ENCODE assay signal across 12 cellular contexts in genomic region chr2:38038682-38039081, GRCh38. TPM values are rescaled to one million over a fixed set of nuclear protein-coding genes. Genes with fewer than 3 reads are reported as not detected.
A peak's percentile ranks its signal among the peaks of the same experiment; 100 is the strongest.
DNase-seq lines count a peak whose midpoint lies in the region; ATAC-seq, FAIRE-seq and TF ChIP-seq lines count a peak whose summit lies in the region.
"Had no signal": no experiment of that assay in that cellular context is flagged by ENCODE, and none has a peak within 500 bp of the region (broad histone marks: within the 10 kb centered on the region; RNA-seq: fewer than 3 reads in every experiment).

No MANE protein-coding gene starts in this region.

- H3K9ac ChIP-seq in kidney (ENCODE audit: low read length in 2 of 2), result no peak overlapping the region

- CTCF ChIA-PET in activated CD8-positive, alpha-beta T cell treated with anti-CD3 and anti-CD28 coated beads for 36 hours (lab: Charles Lee), result interaction anchor here (0.8 to 1.5 kb wide), 3 partner anchors 8 to 236 kb away, joined by 3 read pairs; no protein-coding TSS in a partner anchor
- CTCF ChIA-PET in activated CD8-positive, alpha-beta T cell treated with anti-CD3 and anti-CD28 coated beads, Interleukin-2, amount 10 ng/mL, durations not matched to agents 7 days and 5 days (lab: Charles Lee), result interaction anchor here (0.6 kb wide), 1 partner anchor 38 kb away, joined by 3 read pairs; the partner anchor contains the start of gene CYP1B1

- H3K9me3 ChIP-seq in kidney (ENCODE audit: control insufficient read depth in 1 of 2, low read length in 2 of 2) (no peaks in the 10 kb centered on the region), suprapubic skin (no peaks in the 10 kb centered on the region)

- peaks cover 1% of the 10 kb centered on the region for H3K9me3 Mint-ChIP-seq in activated CD8-positive, alpha-beta T cell treated with anti-CD3 and anti-CD28 coated beads for 36 hours
- H3K9me3 Mint-ChIP-seq in activated CD8-positive, alpha-beta T cell treated with anti-CD3 and anti-CD28 coated beads, Interleukin-2, amount 10 ng/mL, durations not matched to agents 7 days and 5 days (ENCODE audit: insufficient read depth), result no peaks in the 10 kb centered on the region

- DNase-seq in activated CD8-positive, alpha-beta T cell treated with anti-CD3 and anti-CD28 coated beads for 36 hours, result no peak
- no peak for DNase-seq in activated CD8-positive, alpha-beta T cell treated with anti-CD3 and anti-CD28 coated beads, Interleukin-2, amount 10 ng/mL, durations not matched to agents 7 days and 5 days
- DNase-seq in kidney, result no peak
- DNase-seq in suprapubic skin (ENCODE audit: low spot score in 2 of 2), result no peak
- no peak for DNase-seq in AG20443 (ENCODE audit: low spot score)
- DNase-seq: activated CD8-positive, alpha-beta memory T cell treated with anti-CD3 and anti-CD28 coated beads, Interleukin-2, amount 50 U/mL, for 48 hours; KG1; NCI-H226 had no signal

- H3K27ac ChIP-seq in adipose tissue (ENCODE audit: low read depth, low read length) (peak overlapping the region; percentile 43), kidney (ENCODE audit: low read depth in 2 of 2, low read length in 2 of 2) (peak overlapping the region in 1 of 2 donors; percentile 32), suprapubic skin (peak overlapping the region; percentile 55)

- H3K4me3 ChIP-seq in kidney (ENCODE audit: low read length in 2 of 2) (peak overlapping the region; percentile 54 to 57), suprapubic skin (peak overlapping the region; percentile 35)

- POLR2A ChIA-PET in activated CD8-positive, alpha-beta T cell treated with anti-CD3 and anti-CD28 coated beads for 36 hours (lab: Charles Lee), result no interaction called here
- POLR2A ChIA-PET in activated CD8-positive, alpha-beta T cell treated with anti-CD3 and anti-CD28 coated beads, Interleukin-2, amount 10 ng/mL, durations not matched to agents 7 days and 5 days (lab: Charles Lee), result no interaction called here

- H3K27me3 Mint-ChIP-seq in activated CD8-positive, alpha-beta T cell treated with anti-CD3 and anti-CD28 coated beads for 36 hours, result peaks cover 51% of the 10 kb centered on the region
- H3K27me3 Mint-ChIP-seq in activated CD8-positive, alpha-beta T cell treated with anti-CD3 and anti-CD28 coated beads, Interleukin-2, amount 10 ng/mL, durations not matched to agents 7 days and 5 days (ENCODE audit: low read depth), result peaks cover 50% of the 10 kb centered on the region

- H3K27me3 ChIP-seq in suprapubic skin, result peaks cover 19% of the 10 kb centered on the region

- intact Hi-C loops in activated CD8-positive, alpha-beta T cell treated with anti-CD3 and anti-CD28 coated beads for 36 hours (cut with micrococcal nuclease), result no loop called here
- intact Hi-C loops in kidney (cut with DNase I), result no loop called here

- 70 to 73% (median 71%) methylated on average over 5 of the region's 5 CpGs for WGBS in adipose tissue, 3 donors
- WGBS in suprapubic skin, result 69% methylated on average over 4 of the region's 5 CpGs

- no peak for ATAC-seq in activated CD8-positive, alpha-beta T cell treated with anti-CD3 and anti-CD28 coated beads for 36 hours
- ATAC-seq in activated CD8-positive, alpha-beta T cell treated with anti-CD3 and anti-CD28 coated beads, Interleukin-2, amount 10 ng/mL, durations not matched to agents 7 days and 5 days, result no peak
- no peak for ATAC-seq in HG02852 (IDR thresholded peaks at IDR 0.05; ENCODE audit: unreplicated experiment)
- no peak for ATAC-seq in GM19023 (IDR thresholded peaks at IDR 0.05; ENCODE audit: unreplicated experiment)

- TF ChIP-seq POLR2A in suprapubic skin (IDR thresholded peaks at IDR 0.05), result no peak

- FAIRE-seq in kidney (lab: Jason Lieb, UNC), result no peak
- FAIRE-seq: colon had no signal

- H3K36me3 ChIP-seq in kidney (ENCODE audit: control insufficient read depth in 1 of 2, insufficient read depth in 2 of 2, low read length in 2 of 2) (no peaks in the 10 kb centered on the region), suprapubic skin (no peaks in the 10 kb centered on the region)

- no peak for TF ChIP-seq EP300 in suprapubic skin (IDR thresholded peaks at IDR 0.05)

- no peaks in the 10 kb centered on the region for H3K36me3 Mint-ChIP-seq in activated CD8-positive, alpha-beta T cell treated with anti-CD3 and anti-CD28 coated beads for 36 hours (ENCODE audit: low read depth)
- H3K36me3 Mint-ChIP-seq in activated CD8-positive, alpha-beta T cell treated with anti-CD3 and anti-CD28 coated beads, Interleukin-2, amount 10 ng/mL, durations not matched to agents 7 days and 5 days (ENCODE audit: low read depth), result no peaks in the 10 kb centered on the region

- H3K4me1 ChIP-seq in kidney (ENCODE audit: control insufficient read depth in 1 of 2, insufficient read depth in 1 of 2, low read depth in 1 of 2, low read length in 2 of 2) (peaks cover 0 to 2% of the 10 kb centered on the region in 2 donors), suprapubic skin (peaks cover 11% of the 10 kb centered on the region)

- TF ChIP-seq CTCF in activated CD8-positive, alpha-beta T cell treated with anti-CD3 and anti-CD28 coated beads for 36 hours (IDR thresholded peaks at IDR 0.05), result no peak
- TF ChIP-seq CTCF in kidney (IDR thresholded peaks at IDR 0.05; ENCODE audit: borderline replicate concordance, extremely low read depth, insufficient read depth), result no peak
- TF ChIP-seq CTCF in suprapubic skin (IDR thresholded peaks at IDR 0.05), result no peak

- peak overlapping the region; percentile 61 for H3K4me3 Mint-ChIP-seq in activated CD8-positive, alpha-beta T cell treated with anti-CD3 and anti-CD28 coated beads for 36 hours
- no peak overlapping the region for H3K4me3 Mint-ChIP-seq in activated CD8-positive, alpha-beta T cell treated with anti-CD3 and anti-CD28 coated beads, Interleukin-2, amount 10 ng/mL, durations not matched to agents 7 days and 5 days

- no peak overlapping the region for H3K27ac Mint-ChIP-seq in activated CD8-positive, alpha-beta T cell treated with anti-CD3 and anti-CD28 coated beads for 36 hours
- H3K27ac Mint-ChIP-seq in activated CD8-positive, alpha-beta T cell treated with anti-CD3 and anti-CD28 coated beads, Interleukin-2, amount 10 ng/mL, durations not matched to agents 7 days and 5 days, result no peak overlapping the region

- H3K4me1 Mint-ChIP-seq in activated CD8-positive, alpha-beta T cell treated with anti-CD3 and anti-CD28 coated beads for 36 hours (ENCODE audit: low read depth), result peaks cover 13% of the 10 kb centered on the region
- H3K4me1 Mint-ChIP-seq in activated CD8-positive, alpha-beta T cell treated with anti-CD3 and anti-CD28 coated beads, Interleukin-2, amount 10 ng/mL, durations not matched to agents 7 days and 5 days (ENCODE audit: low read depth), result peaks cover 9% of the 10 kb centered on the region

RNA-seq across cellular contexts. Expression of gene CYP1B1, which starts 37.3 kb away (rescaled TPM):
- 1 to 10 TPM; 2.2 to 3.6 TPM for total RNA-seq in activated CD8-positive, alpha-beta T cell treated with anti-CD3 and anti-CD28 coated beads for 36 hours
- total RNA-seq in activated CD8-positive, alpha-beta T cell treated with anti-CD3 and anti-CD28 coated beads, Interleukin-2, amount 10 ng/mL, durations not matched to agents 7 days and 5 days, result 1 to 10 TPM; 1.9 to 2.3 TPM
- 100 to 1,000 TPM in 1 of 3 donors, 10 to 100 TPM in 1, 1 to 10 TPM in 1; 1.9 to 144 (median 43.9) TPM for polyA plus RNA-seq in adipose tissue
- 79.2 TPM for total RNA-seq in kidney
- polyA plus RNA-seq in kidney (ENCODE audit: insufficient read depth, low read depth, low replicate concordance), result 7.7 TPM
- 10 to 100 TPM; 10.7 to 19.6 (median 12.8) TPM for total RNA-seq in suprapubic skin
